ENCODE assay signal across 10 cellular contexts in the genomic region with DNA sequence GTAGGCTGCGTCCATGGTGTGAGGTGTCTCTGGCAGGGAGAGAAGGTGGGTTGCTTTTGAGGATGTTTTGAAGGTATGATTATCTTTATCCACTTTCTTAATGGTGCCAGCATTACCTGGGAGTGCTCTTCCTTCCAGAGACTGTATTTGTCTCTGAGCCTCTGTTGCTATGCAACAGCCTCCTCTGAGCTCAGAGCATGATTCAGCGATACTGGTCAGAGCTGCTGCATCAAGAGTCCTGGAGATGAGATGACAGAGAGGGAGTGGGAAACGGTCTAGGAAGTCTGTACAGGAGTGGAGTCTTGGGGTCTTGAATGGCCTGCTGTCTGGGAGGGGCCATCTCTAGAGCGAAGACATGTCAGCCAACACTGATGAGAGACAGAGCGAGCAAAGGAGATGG.
A peak's percentile ranks its signal among the peaks of the same experiment; 100 is the strongest.
DNase-seq lines count a peak whose midpoint lies in the region; ATAC-seq and TF ChIP-seq lines count a peak whose summit lies in the region.
"Had no signal": no experiment of that assay in that cellular context is flagged by ENCODE, and none has a peak within 500 bp of the region (broad histone marks: within the 10 kb centered on the region; RNA-seq: fewer than 3 reads in every experiment).

No MANE protein-coding gene starts in this region.

- no peaks in the 10 kb centered on the region for H3K9me3 Mint-ChIP-seq in HFFc6
- H3K9me3 Mint-ChIP-seq in CD8-positive, alpha-beta T cell, result no peaks in the 10 kb centered on the region

- H3K27ac ChIP-seq in AG04450 (ENCODE audit: low read depth, low read length), result peak overlapping the region; percentile 58
- H3K27ac ChIP-seq in angular gyrus (ENCODE audit: low read depth, low read length), result peak overlapping the region; percentile 84
- H3K27ac ChIP-seq in CD8-positive, alpha-beta T cell (ENCODE audit: low read depth, low read length), result no peak overlapping the region

- H3K9me3 ChIP-seq in AG04450 (ENCODE audit: control insufficient read depth, insufficient read depth, low read length), result no peaks in the 10 kb centered on the region
- H3K9me3 ChIP-seq in CD8-positive, alpha-beta T cell (ENCODE audit: low read length), result no peaks in the 10 kb centered on the region
- H3K9me3 ChIP-seq: mucosa of descending colon had no signal

- H3K4me1 ChIP-seq in CD8-positive, alpha-beta T cell (ENCODE audit: insufficient read depth, low read length), result no peaks in the 10 kb centered on the region

- DNase-seq in AG04450 (ENCODE audit: low read depth, low spot score) (no peak), HFFc6 (peak; percentile 86), inferior parietal cortex (ENCODE audit: extremely low spot score) (peak; percentile 27), NCI-H146 (lab: John Stamatoyannopoulos, UW) (no peak)
- no peak for DNase-seq in CD8-positive, alpha-beta T cell
- DNase-seq in stimulated activated CD4-positive, alpha-beta T cell treated with anti-CD3 and anti-CD28 coated beads, Interleukin-4, amount 100 ng/mL, for 1 hour, result no peak
- DNase-seq: mucosa of descending colon; NK-92 treated with Interleukin-12 subunit alpha and Interleukin-12 subunit beta, amount 100 ng/mL, for 24 hours had no signal

- H3K27ac Mint-ChIP-seq in HFFc6, result peak overlapping the region; percentile 99
- H3K27ac Mint-ChIP-seq in CD8-positive, alpha-beta T cell, result no peak overlapping the region

- TF ChIP-seq CTCF in AG04450 (IDR thresholded peaks at IDR 0.05; ENCODE audit: low read depth, low read length) (no peak), HFFc6 (IDR thresholded peaks at IDR 0.05) (no peak)
- no peak for TF ChIP-seq CTCF in CD8-positive, alpha-beta T cell (IDR thresholded peaks at IDR 0.05)

- no peaks in the 10 kb centered on the region for H3K27me3 Mint-ChIP-seq in HFFc6 (ENCODE audit: insufficient read depth)
- no peaks in the 10 kb centered on the region for H3K27me3 Mint-ChIP-seq in CD8-positive, alpha-beta T cell (ENCODE audit: low read depth)

- intact Hi-C loops in CD8-positive, alpha-beta T cell (cut with DNase I, micrococcal nuclease), result no loop called here

- no peaks in the 10 kb centered on the region for H3K36me3 ChIP-seq in CD8-positive, alpha-beta T cell (ENCODE audit: insufficient read depth, low read length)

- CTCF ChIA-PET in AG04450 (lab: Charles Lee), result interaction anchor here (1.6 to 1.8 kb wide), 2 partner anchors 10 to 68 kb away, joined by 4 to 6 read pairs; no protein-coding TSS in a partner anchor
- CTCF ChIA-PET in CD8-positive, alpha-beta T cell (lab: Charles Lee), result no interaction called here

- H3K27me3 ChIP-seq in AG04450 (ENCODE audit: control insufficient read depth, insufficient read depth, low read length), result no peaks in the 10 kb centered on the region
- H3K27me3 ChIP-seq in CD8-positive, alpha-beta T cell (ENCODE audit: insufficient read depth, low read length), result no peaks in the 10 kb centered on the region

- POLR2A ChIA-PET in AG04450 (lab: Yijun Ruan, JAX), result no interaction called here
- POLR2A ChIA-PET in CD8-positive, alpha-beta T cell (lab: Charles Lee), result no interaction called here

- peaks cover 12% of the 10 kb centered on the region for H3K4me1 Mint-ChIP-seq in HFFc6 (ENCODE audit: low read depth)
- H3K4me1 Mint-ChIP-seq in CD8-positive, alpha-beta T cell (ENCODE audit: low read depth), result no peaks in the 10 kb centered on the region

- peak overlapping the region; percentile 71 for H3K4me3 Mint-ChIP-seq in HFFc6
- H3K4me3 Mint-ChIP-seq in CD8-positive, alpha-beta T cell, result no peak overlapping the region

- H3K4me3 ChIP-seq in AG04450 (ENCODE audit: low read depth, low read length), result no peak overlapping the region
- H3K4me3 ChIP-seq in CD8-positive, alpha-beta T cell (ENCODE audit: low read depth, low read length), result no peak overlapping the region
- H3K4me3 ChIP-seq: mucosa of descending colon had no signal

- ATAC-seq in CD8-positive, alpha-beta T cell, result no peak
- ATAC-seq in HG03025 (IDR thresholded peaks at IDR 0.05; ENCODE audit: low FRiP score, unreplicated experiment), result no peak
- ATAC-seq: mucosa of descending colon had no signal

- H3K36me3 Mint-ChIP-seq in HFFc6 (ENCODE audit: low read depth), result peaks cover 8% of the 10 kb centered on the region
- H3K36me3 Mint-ChIP-seq in CD8-positive, alpha-beta T cell, result peaks cover 29% of the 10 kb centered on the region

Comparison
In these comparisons a context has a peak if more than half of its experiments do, and no peak if none do; other contexts are left out.
1. DNase-seq: peak in HFFc6 (single experiment) and inferior parietal cortex (single experiment); none in AG04450 (single experiment), CD8-positive, alpha-beta T cell (0 of 7), NCI-H146 (single experiment) and stimulated activated CD4-positive, alpha-beta T cell treated with anti-CD3 and anti-CD28 coated beads, Interleukin-4, amount 100 ng/mL, for 1 hour (single experiment).